Comparison of ENCODE assay signal across 12 cellular contexts in the genomic region with DNA sequence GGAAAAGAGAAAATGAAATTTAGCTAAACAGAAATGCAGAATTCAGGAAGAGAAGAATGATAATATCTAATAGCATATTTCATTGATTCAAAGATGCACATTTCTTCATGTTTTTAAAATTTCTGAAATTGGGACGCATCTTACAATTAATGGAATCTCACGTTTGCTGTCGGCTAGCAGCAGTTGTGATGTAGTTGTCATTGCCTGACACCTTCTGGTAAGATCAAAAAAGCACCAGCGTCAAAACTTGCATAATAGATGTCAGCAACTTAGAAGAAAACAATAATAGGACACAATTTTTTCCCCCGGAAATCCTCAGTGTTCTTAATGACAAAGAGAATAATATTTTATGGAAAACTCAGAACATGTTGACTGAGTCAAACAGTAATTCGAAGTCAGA. TPM values are rescaled to one million over a fixed set of nuclear protein-coding genes. Genes with fewer than 3 reads are reported as not detected.
DNase-seq lines count a peak whose midpoint lies in the region; ATAC-seq and TF ChIP-seq lines count a peak whose summit lies in the region.
"Had no signal": no experiment of that assay in that cellular context is flagged by ENCODE, and none has a peak within 500 bp of the region (broad histone marks: within the 10 kb centered on the region; RNA-seq: fewer than 3 reads in every experiment).

No MANE protein-coding gene starts in this region.

- intact Hi-C loops in left lung (cut with DNase I): no loop called here

- no peaks in the 10 kb centered on the region for H3K27me3 Mint-ChIP-seq in H9 (ENCODE audit: low read depth)
- H3K27me3 Mint-ChIP-seq: activated naive CD4-positive, alpha-beta T cell treated with anti-CD3 and anti-CD28 coated beads, Interleukin-2, amount 50 U/mL, for 24 hours had no signal

- H3K4me1 ChIP-seq in H9 (ENCODE audit: insufficient read depth, low read length) (no peaks in the 10 kb centered on the region), RWPE2 (ENCODE audit: insufficient read depth, poor library complexity, severe bottlenecking) (no peaks in the 10 kb centered on the region), left lung (no peaks in the 10 kb centered on the region)
- H3K4me1 ChIP-seq: Caco-2 had no signal

- H2BK20ac ChIP-seq in H9 (ENCODE audit: low read depth, low read length, poor library complexity, severe bottlenecking): no peak overlapping the region

- H2AK5ac ChIP-seq in H9 (ENCODE audit: insufficient read length, low read length): no peak overlapping the region

- H3K36me3 Mint-ChIP-seq in H9 (ENCODE audit: insufficient read depth in 1 of 3, low read depth in 3 of 3): no peaks in the 10 kb centered on the region; a peak in 3 of 7 replicates
- H3K36me3 Mint-ChIP-seq: activated naive CD4-positive, alpha-beta T cell treated with anti-CD3 and anti-CD28 coated beads, Interleukin-2, amount 50 U/mL, for 24 hours had no signal

- H3K14ac ChIP-seq in H9 (ENCODE audit: insufficient read depth, low read length): no peak overlapping the region

- H2AFZ ChIP-seq in H9 (ENCODE audit: low read length): no peak overlapping the region

- H3K79me1 ChIP-seq in H9 (ENCODE audit: insufficient read depth, low read depth, low read length, poor library complexity, severe bottlenecking): no peaks in the 10 kb centered on the region

- H3K27ac Mint-ChIP-seq in H9: no peak overlapping the region
- H3K27ac Mint-ChIP-seq: activated naive CD4-positive, alpha-beta T cell treated with anti-CD3 and anti-CD28 coated beads, Interleukin-2, amount 50 U/mL, for 24 hours had no signal

- H3K4ac ChIP-seq in H9 (ENCODE audit: low read depth, low read length): no peak overlapping the region

- no peak overlapping the region for H4K5ac ChIP-seq in H9 (ENCODE audit: insufficient read length, low read depth, low read length)

- peaks cover 46 to 49% of the 10 kb centered on the region in 2 experiments for H3K9me3 Mint-ChIP-seq in H9
- H3K9me3 Mint-ChIP-seq: activated naive CD4-positive, alpha-beta T cell treated with anti-CD3 and anti-CD28 coated beads, Interleukin-2, amount 50 U/mL, for 24 hours had no signal

- H3T11ph ChIP-seq in H9 (ENCODE audit: low read length): no peak overlapping the region

- no peaks in the 10 kb centered on the region for H3K79me2 ChIP-seq in H9 (ENCODE audit: insufficient read depth, low read length)

- no peak overlapping the region for H2BK120ac ChIP-seq in H9 (ENCODE audit: low read depth, low read length, poor library complexity, severe bottlenecking)

- no peak overlapping the region for H3K23ac ChIP-seq in H9 (ENCODE audit: insufficient read length, low read depth, low read length)

- H3K4me3 Mint-ChIP-seq in H9: no peak overlapping the region
- H3K4me3 Mint-ChIP-seq: activated naive CD4-positive, alpha-beta T cell treated with anti-CD3 and anti-CD28 coated beads, Interleukin-2, amount 50 U/mL, for 24 hours had no signal

- no peak overlapping the region for H2BK5ac ChIP-seq in H9 (ENCODE audit: insufficient read length, low read length)

- H3K27me3 ChIP-seq in H9 (ENCODE audit: insufficient read depth, low read length): no peaks in the 10 kb centered on the region
- H3K27me3 ChIP-seq in RWPE2 (ENCODE audit: insufficient read depth, poor library complexity, severe bottlenecking): no peaks in the 10 kb centered on the region
- H3K27me3 ChIP-seq in left lung: no peaks in the 10 kb centered on the region

- no peaks in the 10 kb centered on the region for H4K20me1 ChIP-seq in H9 (ENCODE audit: control insufficient read depth, insufficient read depth, insufficient read length)

- no peak overlapping the region for H3K4me3 ChIP-seq in RWPE2 (ENCODE audit: severe bottlenecking)
- no peak overlapping the region for H3K4me3 ChIP-seq in left lung

- H4K91ac ChIP-seq in H9 (ENCODE audit: insufficient read length, low read depth, low read length): no peak overlapping the region

- no peak overlapping the region for H3K56ac ChIP-seq in H9 (ENCODE audit: insufficient read length, low read depth, low read length)

- TF ChIP-seq CTCF in H9 (conservative IDR thresholded peaks at IDR 0.05) (peak; percentile 49), RWPE2 (IDR thresholded peaks at IDR 0.05; ENCODE audit: poor library complexity, severe bottlenecking) (peak; percentile 13), left lung (IDR thresholded peaks at IDR 0.05) (no peak)

- H2BK12ac ChIP-seq in H9 (ENCODE audit: insufficient read length, low read depth, low read length): no peak overlapping the region

- WGBS in H9 (ENCODE audit: extremely low coverage, insufficient read length, low lambda C conversion rate): no CpG with 5 or more reads among the region's 6 CpGs

- H2BK15ac ChIP-seq in H9 (ENCODE audit: low read depth, low read length): no peak overlapping the region

- H3K23me2 ChIP-seq in H9 (ENCODE audit: insufficient read length, low read depth, low read length, poor library complexity, severe bottlenecking): no peaks in the 10 kb centered on the region

- H3K4me1 Mint-ChIP-seq in H9: no peaks in the 10 kb centered on the region; a peak in 1 of 4 replicates

- no peak overlapping the region for H3K9ac ChIP-seq in H9 (ENCODE audit: extremely low read depth, insufficient read length, low read length)

- H3K36me3 ChIP-seq in RWPE2 (ENCODE audit: low read depth) (no peaks in the 10 kb centered on the region), left lung (no peaks in the 10 kb centered on the region)

- DNase-seq in D341Med (ENCODE audit: low spot score) (peak; percentile 6), H9 (no peak), RWPE2 (ENCODE audit: low spot score) (no peak), inferior parietal cortex (ENCODE audit: extremely low spot score) (peak; percentile 4), 8988T (no peak), left lung (no peak), iPS-NIHi11 (ENCODE audit: low spot score) (no peak)
- DNase-seq in activated naive CD4-positive, alpha-beta T cell treated with Interleukin-2 at 50 U/mL for 16 hours: no peak
- DNase-seq: activated CD4-positive, alpha-beta T cell treated with anti-CD3 and anti-CD28 coated beads for 48 hours had no signal

- H3K9me3 ChIP-seq in H9 (ENCODE audit: control insufficient read depth, low read depth, low read length): peaks cover 7% of the 10 kb centered on the region
- H3K9me3 ChIP-seq in RWPE2 (ENCODE audit: severe bottlenecking): no peaks in the 10 kb centered on the region
- H3K9me3 ChIP-seq in left lung: no peaks in the 10 kb centered on the region
- H3K9me3 ChIP-seq: Caco-2 had no signal

- H4K8ac ChIP-seq in H9 (replicated peaks; ENCODE audit: insufficient read length, low read depth, low read length): no peak overlapping the region

- H3K18ac ChIP-seq in H9 (ENCODE audit: insufficient read length, low read depth, low read length): no peak overlapping the region

- H3K27ac ChIP-seq in H9 (ENCODE audit: insufficient read length, low read depth, low read length) (no peak overlapping the region), RWPE2 (ENCODE audit: poor library complexity, severe bottlenecking) (no peak overlapping the region), left lung (no peak overlapping the region)

- no peak for ATAC-seq in RWPE2 (ENCODE audit: low read depth)
- ATAC-seq in left lung: no peak

- H3K4me2 ChIP-seq in H9 (ENCODE audit: insufficient read depth, insufficient read length, low read length): no peak overlapping the region

RNA-seq across cellular contexts. Expression of a gene that starts 29.8 kb away (rescaled TPM):
- total RNA-seq in H9 (2021) (69.1 and 72.5 TPM in 2 replicates), left lung (not detected)
- total RNA-seq: H4 had no signal

RNA-seq across cellular contexts. Expression of a gene that starts 52.2 kb away (rescaled TPM):
- total RNA-seq in H9 (2021) (0.22 and 0.24 TPM in 2 replicates), left lung (not detected)
- total RNA-seq: H4 had no signal

Comparison
In these comparisons a context has a peak if more than half of its experiments do, and no peak if none do; other contexts are left out.
1. DNase-seq: peak in D341Med (single experiment) and inferior parietal cortex (single experiment); none in H9 (single experiment), RWPE2 (single experiment), 8988T (single experiment), left lung (0 of 2), iPS-NIHi11 (single experiment) and activated naive CD4-positive, alpha-beta T cell treated with Interleukin-2 at 50 U/mL for 16 hours (single experiment).
2. CTCF ChIP-seq: peak in H9 (single experiment) and RWPE2 (single experiment); none in left lung (0 of 2).
3. RNA of a gene that starts 29.8 kb away (total RNA-seq): 69.1 to 72.5 TPM in H9; not detected in left lung; every median in the first group is over 10 times any median in the second.